ENCODE assay signal across 10 cellular contexts in genomic region chr3:108603689-108604088, GRCh38. TPM values are rescaled to one million over a fixed set of nuclear protein-coding genes. Genes with fewer than 3 reads are reported as not detected.
A peak's percentile ranks its signal among the peaks of the same experiment; 100 is the strongest.
DNase-seq lines count a peak whose midpoint lies in the region; ATAC-seq, FAIRE-seq and TF ChIP-seq lines count a peak whose summit lies in the region.
"Had no signal": no experiment of that assay in that cellular context is flagged by ENCODE, and none has a peak within 500 bp of the region (broad histone marks: within the 10 kb centered on the region; RNA-seq: fewer than 3 reads in every experiment).

No MANE protein-coding gene starts in this region.

- TF ChIP-seq RAD21 in neural cell (conservative IDR thresholded peaks at IDR 0.05): no peak

- no peaks in the 10 kb centered on the region for H3K9me3 ChIP-seq in astrocyte (ENCODE audit: insufficient read depth, low read depth, low read length)
- H3K9me3 ChIP-seq in neural cell (ENCODE audit: low read length): no peaks in the 10 kb centered on the region
- H3K9me3 ChIP-seq in left ventricle myocardium inferior (replicated peaks): no peaks in the 10 kb centered on the region

- DNase-seq in ELR (ENCODE audit: low read depth) (peak; percentile 34), LHCN-M2 (ENCODE audit: low read depth) (peak; percentile 42), astrocyte (ENCODE audit: low read depth) (peak; percentile 25), medulla oblongata (ENCODE audit: extremely low spot score) (no peak), left ventricle myocardium inferior (no peak)
- DNase-seq: activated CD8-positive, alpha-beta memory T cell treated with anti-CD3 and anti-CD28 coated beads, Interleukin-2, amount 50 U/mL, for 4 hours had no signal

- no peaks in the 10 kb centered on the region for H3K36me3 ChIP-seq in astrocyte (ENCODE audit: insufficient read depth, low read length)
- no peaks in the 10 kb centered on the region for H3K36me3 ChIP-seq in neural cell (ENCODE audit: insufficient read depth, low read length)
- H3K36me3 ChIP-seq in left ventricle myocardium inferior: no peaks in the 10 kb centered on the region
- H3K36me3 ChIP-seq: HAP-1 had no signal

- H3K27ac Mint-ChIP-seq in astrocyte (ENCODE audit: unreplicated experiment): peak overlapping the region; percentile 23

- no peaks in the 10 kb centered on the region for H3K4me1 ChIP-seq in astrocyte (ENCODE audit: insufficient read depth, low read length)
- H3K4me1 ChIP-seq in left ventricle myocardium inferior: peaks cover 22% of the 10 kb centered on the region
- H3K4me1 ChIP-seq: HAP-1 had no signal

- H3K4me3 Mint-ChIP-seq in astrocyte (ENCODE audit: unreplicated experiment): no peak overlapping the region

- H2AFZ ChIP-seq in astrocyte (ENCODE audit: low read depth, low read length) (no peak overlapping the region), neural cell (ENCODE audit: low read depth, low read length) (no peak overlapping the region)

- H3K9ac ChIP-seq in astrocyte (ENCODE audit: low read length) (no peak overlapping the region), neural cell (ENCODE audit: low read length) (peak overlapping the region; percentile 40)

- no peak for TF ChIP-seq CTCF in astrocyte (IDR thresholded peaks at IDR 0.05; ENCODE audit: insufficient read depth, low read depth, low read length)
- no peak for TF ChIP-seq CTCF in neural cell (IDR thresholded peaks at IDR 0.05; ENCODE audit: poor library complexity, severe bottlenecking)
- no peak for TF ChIP-seq CTCF in left ventricle myocardium inferior (IDR thresholded peaks at IDR 0.05; ENCODE audit: borderline replicate concordance)

- H3K4me3 ChIP-seq in astrocyte (ENCODE audit: insufficient read depth, low read depth, low read length): no peak overlapping the region
- peak overlapping the region; percentile 51 for H3K4me3 ChIP-seq in neural cell (ENCODE audit: low read length)
- H3K4me3 ChIP-seq in left ventricle myocardium inferior: no peak overlapping the region
- H3K4me3 ChIP-seq: HAP-1 had no signal

- no peak overlapping the region for H3K4me2 ChIP-seq in astrocyte (ENCODE audit: low read length)
- no peak overlapping the region for H3K4me2 ChIP-seq in neural cell (ENCODE audit: low read length)

- H3K27me3 ChIP-seq in astrocyte (ENCODE audit: insufficient read depth, low read length): no peaks in the 10 kb centered on the region
- no peaks in the 10 kb centered on the region for H3K27me3 ChIP-seq in neural cell (ENCODE audit: insufficient read depth, low read depth, low read length)
- no peaks in the 10 kb centered on the region for H3K27me3 ChIP-seq in left ventricle myocardium inferior (ENCODE audit: low read depth)

- FAIRE-seq in astrocyte (lab: Jason Lieb, UNC): peak; percentile 26

- no peak for TF ChIP-seq EP300 in neural cell (conservative IDR thresholded peaks at IDR 0.05; ENCODE audit: poor library complexity, severe bottlenecking)

- H3K4me1 Mint-ChIP-seq in astrocyte (ENCODE audit: low read depth, unreplicated experiment): peaks cover 17% of the 10 kb centered on the region

- H3K27ac ChIP-seq in astrocyte (ENCODE audit: low read depth, low read length) (no peak overlapping the region), neural cell (ENCODE audit: low read length) (peak overlapping the region; percentile 58), left ventricle myocardium inferior (replicated peaks) (no peak overlapping the region)

- no peaks in the 10 kb centered on the region for H3K36me3 Mint-ChIP-seq in astrocyte (ENCODE audit: low read depth, unreplicated experiment)

- H4K20me1 ChIP-seq in astrocyte (ENCODE audit: insufficient read depth, low read length): no peaks in the 10 kb centered on the region
- H4K20me1 ChIP-seq in neural cell (ENCODE audit: insufficient read depth): no peaks in the 10 kb centered on the region

- H3K27me3 Mint-ChIP-seq in astrocyte (ENCODE audit: low read depth, unreplicated experiment): no peaks in the 10 kb centered on the region

- no peaks in the 10 kb centered on the region for H3K9me2 ChIP-seq in neural cell (ENCODE audit: insufficient read depth, low read length)

- H3F3A ChIP-seq in neural cell (ENCODE audit: insufficient read depth, low read length, poor library complexity, severe bottlenecking): no peaks in the 10 kb centered on the region

- intact Hi-C loops in left ventricle myocardium inferior (cut with micrococcal nuclease): no loop called here

- H3K79me2 ChIP-seq in astrocyte (ENCODE audit: insufficient read depth, low read length): no peaks in the 10 kb centered on the region
- peaks cover 7% of the 10 kb centered on the region for H3K79me2 ChIP-seq in neural cell (replicated peaks; ENCODE audit: insufficient read depth, low read length)

- H3K9me3 Mint-ChIP-seq in astrocyte (ENCODE audit: unreplicated experiment): no peaks in the 10 kb centered on the region

- ATAC-seq in HG02970 (IDR thresholded peaks at IDR 0.05; ENCODE audit: low FRiP score, unreplicated experiment) (no peak), GM21717 (IDR thresholded peaks at IDR 0.05; ENCODE audit: unreplicated experiment) (no peak)

TF ChIP-seq in neural cell, 6 proteins besides CTCF, POLR2A, EP300 and RAD21:
- TF ChIP-seq EZH2 (IDR thresholded peaks at IDR 0.05; ENCODE audit: borderline replicate concordance, insufficient read depth, low read length, poor library complexity, severe bottlenecking) (no peak), TAF1 (IDR thresholded peaks at IDR 0.05; ENCODE audit: low read depth) (no peak), REST (IDR thresholded peaks at IDR 0.05; ENCODE audit: borderline replicate concordance) (no peak), SMC3 (conservative IDR thresholded peaks at IDR 0.05; ENCODE audit: poor library complexity) (no peak), POLR2AphosphoS5 (IDR thresholded peaks at IDR 0.05) (no peak), MXI1 (conservative IDR thresholded peaks at IDR 0.05; ENCODE audit: poor library complexity, severe bottlenecking) (no peak)

RNA-seq across cellular contexts. Expression of gene DZIP3, which starts 14.2 kb away (rescaled TPM):
- total RNA-seq in LHCN-M2 (2014; rRNA removed) (20.0 and 24.7 TPM in 2 replicates), astrocyte (10.9 and 12.9 TPM in 2 replicates), left ventricle myocardium inferior (23.9 TPM)
- polyA plus RNA-seq in LHCN-M2 (2012): 5.3 TPM
- polyA plus RNA-seq in neural cell: 52.5 and 58.7 TPM in 2 replicates
- 90.8 and 108 TPM in 2 replicates for polyA minus RNA-seq in neural cell

RNA-seq across cellular contexts. Expression of gene CIP2A, which starts 14.5 kb away (rescaled TPM):
- total RNA-seq in LHCN-M2 (2014; rRNA removed) (59.3 and 64.6 TPM in 2 replicates), astrocyte (5.8 and 8.6 TPM in 2 replicates), left ventricle myocardium inferior (1.6 TPM)
- 7.7 TPM for polyA plus RNA-seq in LHCN-M2 (2012)
- polyA plus RNA-seq in neural cell: 29.3 and 32.0 TPM in 2 replicates
- 26.5 and 31.4 TPM in 2 replicates for polyA minus RNA-seq in neural cell

Comparison
In these comparisons a context has a peak if more than half of its experiments do, and no peak if none do; other contexts are left out.
1. DNase-seq: peak in ELR (single experiment), LHCN-M2 (single experiment) and astrocyte (single experiment); none in medulla oblongata (single experiment) and left ventricle myocardium inferior (single experiment).